ENCODE assay signal across 8 cellular contexts in the genomic region with DNA sequence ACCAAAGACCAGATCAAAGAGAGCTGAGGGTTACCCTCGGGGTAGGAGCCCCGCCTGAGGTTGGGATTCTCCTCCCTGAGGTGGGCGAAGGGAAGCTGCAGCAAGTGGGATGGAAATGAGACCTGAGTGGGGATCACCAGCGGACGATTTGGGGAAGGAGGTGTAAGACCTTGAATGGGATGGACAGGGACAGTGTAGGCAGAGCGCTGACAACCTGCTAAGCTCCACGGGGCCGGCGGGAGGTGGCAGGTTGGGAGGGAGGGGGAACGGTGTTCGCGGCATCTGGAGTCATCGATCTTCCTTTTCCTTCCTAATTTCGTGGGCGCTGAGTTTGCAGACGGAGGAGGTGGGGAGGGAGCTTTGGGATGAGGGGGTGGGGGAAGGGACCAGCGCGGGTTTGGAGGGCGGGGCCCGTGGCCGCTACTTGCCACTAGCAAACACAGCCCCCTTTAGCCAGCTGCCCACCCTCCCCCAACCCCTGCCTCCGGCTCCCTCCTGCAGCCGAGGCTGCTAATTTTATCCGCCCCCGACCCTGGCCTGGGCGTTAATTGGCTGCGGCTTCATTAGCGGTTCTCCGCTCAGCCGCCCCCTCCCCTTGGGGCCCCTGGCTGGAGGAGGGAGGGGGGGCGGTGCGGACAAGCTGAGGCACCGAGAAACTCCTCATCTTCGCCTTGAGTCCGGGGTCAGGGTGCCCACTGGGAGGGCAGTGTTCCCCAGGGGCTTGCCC. TPM values are rescaled to one million over a fixed set of nuclear protein-coding genes. Genes with fewer than 3 reads are reported as not detected.
DNase-seq lines count a peak whose midpoint lies in the region; ATAC-seq and TF ChIP-seq lines count a peak whose summit lies in the region.

No MANE protein-coding gene starts in this region.

- no peak for DNase-seq in stimulated activated naive CD8-positive, alpha-beta T cell treated with anti-CD3 and anti-CD28 coated beads, Interleukin-15, Interleukin-2, amounts not matched to agents 100 U/mL and 50 U/mL, for 24 hours
- DNase-seq in activated CD8-positive, alpha-beta T cell treated with anti-CD3 and anti-CD28 coated beads for 36 hours = no peak
- no peak for DNase-seq in stimulated activated CD8-positive, alpha-beta memory T cell treated with anti-CD3 and anti-CD28 coated beads, Interleukin-4, amount 100 ng/mL, for 48 hours
- no peak for DNase-seq in KBM-7

- no peaks in the 10 kb centered on the region for H3K9me3 Mint-ChIP-seq in stimulated activated naive CD8-positive, alpha-beta T cell treated with anti-CD3 and anti-CD28 coated beads, Interleukin-15, Interleukin-2, amounts not matched to agents 100 ng/mL and 50 ng/mL, for 24 hours
- no peaks in the 10 kb centered on the region for H3K9me3 Mint-ChIP-seq in activated CD8-positive, alpha-beta T cell treated with anti-CD3 and anti-CD28 coated beads for 36 hours

- peaks cover 22% of the 10 kb centered on the region for H3K36me3 Mint-ChIP-seq in stimulated activated naive CD8-positive, alpha-beta T cell treated with anti-CD3 and anti-CD28 coated beads, Interleukin-15, Interleukin-2, amounts not matched to agents 100 ng/mL and 50 ng/mL, for 24 hours (ENCODE audit: low read depth)
- peaks cover 25% of the 10 kb centered on the region for H3K36me3 Mint-ChIP-seq in activated CD8-positive, alpha-beta T cell treated with anti-CD3 and anti-CD28 coated beads for 36 hours (ENCODE audit: low read depth)

- peaks cover 17% of the 10 kb centered on the region for H3K4me1 ChIP-seq in iPS-15b (ENCODE audit: control insufficient read depth, insufficient read depth, low read length)

- H3K4me1 Mint-ChIP-seq in stimulated activated naive CD8-positive, alpha-beta T cell treated with anti-CD3 and anti-CD28 coated beads, Interleukin-15, Interleukin-2, amounts not matched to agents 100 ng/mL and 50 ng/mL, for 24 hours (ENCODE audit: low read depth) = peaks cover 66% of the 10 kb centered on the region
- peaks cover 66% of the 10 kb centered on the region for H3K4me1 Mint-ChIP-seq in activated CD8-positive, alpha-beta T cell treated with anti-CD3 and anti-CD28 coated beads for 36 hours (ENCODE audit: low read depth)

- in situ Hi-C loops in KBM-7 (cut with MboI; ENCODE audit: low pct_unique_long_range_greater_than_20kb, low sequenced_read_pairs) = no loop called here

- no peak overlapping the region for H3K9ac ChIP-seq in iPS-15b (ENCODE audit: low read depth, low read length)

- no peaks in the 10 kb centered on the region for H3K9me3 ChIP-seq in iPS-15b (ENCODE audit: control insufficient read depth, insufficient read depth, low read length)

- POLR2A ChIA-PET in activated CD8-positive, alpha-beta T cell treated with anti-CD3 and anti-CD28 coated beads for 36 hours (lab: Charles Lee) = interaction anchor here (0.6 to 12.7 kb wide), 5 partner anchors 11 to 260 kb away, joined by 3 to 238 read pairs (median 3); a partner anchor contains a TSS

- H3K27me3 ChIP-seq in iPS-15b (ENCODE audit: control insufficient read depth, insufficient read depth, low read length) = peaks cover 70% of the 10 kb centered on the region

- peak overlapping the region; percentile 72 for H3K4me3 ChIP-seq in iPS-15b (ENCODE audit: low read depth, low read length)

- peaks cover 4% of the 10 kb centered on the region for H3K36me3 ChIP-seq in iPS-15b (ENCODE audit: control insufficient read depth, insufficient read depth, low read length)

- intact Hi-C loops in activated CD8-positive, alpha-beta T cell treated with anti-CD3 and anti-CD28 coated beads for 36 hours (cut with micrococcal nuclease) = no loop called here

- peaks cover 56% of the 10 kb centered on the region for H3K27me3 Mint-ChIP-seq in stimulated activated naive CD8-positive, alpha-beta T cell treated with anti-CD3 and anti-CD28 coated beads, Interleukin-15, Interleukin-2, amounts not matched to agents 100 ng/mL and 50 ng/mL, for 24 hours
- peaks cover 48% of the 10 kb centered on the region for H3K27me3 Mint-ChIP-seq in activated CD8-positive, alpha-beta T cell treated with anti-CD3 and anti-CD28 coated beads for 36 hours

- TF ChIP-seq CTCF in activated CD8-positive, alpha-beta T cell treated with anti-CD3 and anti-CD28 coated beads for 36 hours (IDR thresholded peaks at IDR 0.05) = no peak

- ATAC-seq in stimulated activated naive CD8-positive, alpha-beta T cell treated with anti-CD3 and anti-CD28 coated beads, Interleukin-15, Interleukin-2, amounts not matched to agents 100 U/mL and 50 U/mL, for 24 hours = no peak
- no peak for ATAC-seq in activated CD8-positive, alpha-beta T cell treated with anti-CD3 and anti-CD28 coated beads for 36 hours
- ATAC-seq in HG02852 (IDR thresholded peaks at IDR 0.05; ENCODE audit: unreplicated experiment) (no peak), GM21447 (IDR thresholded peaks at IDR 0.05; ENCODE audit: unreplicated experiment) (no peak)

- CTCF ChIA-PET in activated CD8-positive, alpha-beta T cell treated with anti-CD3 and anti-CD28 coated beads for 36 hours (lab: Charles Lee) = interaction anchor here (0.7 to 13.6 kb wide), 6 partner anchors 10 to 239 kb away, joined by 3 to 431 read pairs (median 8); partner anchors contain the start of genes GLI1, NXPH4 and STAT6

- peak overlapping the region; percentile 63 for H3K4me3 Mint-ChIP-seq in stimulated activated naive CD8-positive, alpha-beta T cell treated with anti-CD3 and anti-CD28 coated beads, Interleukin-15, Interleukin-2, amounts not matched to agents 100 ng/mL and 50 ng/mL, for 24 hours
- peak overlapping the region; percentile 35 for H3K4me3 Mint-ChIP-seq in activated CD8-positive, alpha-beta T cell treated with anti-CD3 and anti-CD28 coated beads for 36 hours

- H3K27ac Mint-ChIP-seq in stimulated activated naive CD8-positive, alpha-beta T cell treated with anti-CD3 and anti-CD28 coated beads, Interleukin-15, Interleukin-2, amounts not matched to agents 100 ng/mL and 50 ng/mL, for 24 hours = no peak overlapping the region
- H3K27ac Mint-ChIP-seq in activated CD8-positive, alpha-beta T cell treated with anti-CD3 and anti-CD28 coated beads for 36 hours = no peak overlapping the region

RNA-seq across cellular contexts. Expression of gene SHMT2, which starts 2.8 kb away (rescaled TPM):
- total RNA-seq in activated CD8-positive, alpha-beta T cell treated with anti-CD3 and anti-CD28 coated beads for 36 hours = 100 to 1,000 TPM; 480 to 529 TPM

RNA-seq across cellular contexts. Expression of gene NXPH4, which starts 10.2 kb away (rescaled TPM):
- under 1 TPM; 0.41 to 0.45 TPM for total RNA-seq in activated CD8-positive, alpha-beta T cell treated with anti-CD3 and anti-CD28 coated beads for 36 hours

RNA-seq across cellular contexts. Expression of gene STAC3, which starts 24.2 kb away (rescaled TPM):
- total RNA-seq in activated CD8-positive, alpha-beta T cell treated with anti-CD3 and anti-CD28 coated beads for 36 hours = 1 to 10 TPM; 1.7 to 2.1 TPM
